ENCODE assay signal across 11 cellular contexts in genomic region chr15:52180851-52181450, GRCh38. TPM values are rescaled to one million over a fixed set of nuclear protein-coding genes. Genes with fewer than 3 reads are reported as not detected.
A peak's percentile ranks its signal among the peaks of the same experiment; 100 is the strongest.
DNase-seq lines count a peak whose midpoint lies in the region; ATAC-seq and TF ChIP-seq lines count a peak whose summit lies in the region.
"Had no signal": no experiment of that assay in that cellular context is flagged by ENCODE, and none has a peak within 500 bp of the region (broad histone marks: within the 10 kb centered on the region; RNA-seq: fewer than 3 reads in every experiment).

No MANE protein-coding gene starts in this region.

- H4K20me1 ChIP-seq in smooth muscle cell (ENCODE audit: low read depth) = no peaks in the 10 kb centered on the region

- peak overlapping the region; percentile 95 for H3K4me3 Mint-ChIP-seq in activated B cell treated with CpG ODN at 0.5 μM for 24 hours

- POLR2A ChIA-PET in activated B cell treated with CpG ODN at 0.5 μM for 24 hours (lab: Charles Lee) = interaction anchor here (1.0 to 6.1 kb wide), 14 partner anchors 10 to 210 kb away, joined by 3 to 198 read pairs (median 5); partner anchors contain the start of gene LEO1

- no peak for ATAC-seq in activated B cell treated with CpG ODN at 0.5 μM for 24 hours (ENCODE audit: low read depth)
- ATAC-seq in mucosa of descending colon = no peak
- no peak for ATAC-seq in GM19035 (IDR thresholded peaks at IDR 0.05; ENCODE audit: unreplicated experiment)

- intact Hi-C loops in activated B cell treated with CpG ODN at 0.5 μM for 24 hours (cut with micrococcal nuclease) (loop anchor here (2.0 to 5.0 kb wide), 3 partner anchors 162 to 498 kb away; partner anchors contain the start of genes ATOSA, LYSMD2 and MAPK6), mucosa of descending colon (cut with DNase I, micrococcal nuclease) (no loop called here)

- no peak overlapping the region for H3K9ac ChIP-seq in smooth muscle cell (ENCODE audit: low read depth)

- H2AFZ ChIP-seq in smooth muscle cell (ENCODE audit: low read depth) = no peak overlapping the region

- peaks cover 12% of the 10 kb centered on the region for H3K36me3 Mint-ChIP-seq in activated B cell treated with CpG ODN at 0.5 μM for 24 hours (ENCODE audit: low read depth)

- H3K4me1 ChIP-seq in smooth muscle cell (ENCODE audit: low read depth) (no peaks in the 10 kb centered on the region), mucosa of descending colon (ENCODE audit: low read depth) (no peaks in the 10 kb centered on the region)

- H3K4me1 Mint-ChIP-seq in activated B cell treated with CpG ODN at 0.5 μM for 24 hours = peaks cover 57% of the 10 kb centered on the region

- no peaks in the 10 kb centered on the region for H3K36me3 ChIP-seq in smooth muscle cell (ENCODE audit: low read depth)
- no peaks in the 10 kb centered on the region for H3K36me3 ChIP-seq in mucosa of descending colon (ENCODE audit: low read depth)

- H3K27ac ChIP-seq in smooth muscle cell (ENCODE audit: low read depth) = no peak overlapping the region

- H3F3A ChIP-seq in smooth muscle cell (ENCODE audit: low read depth) = no peaks in the 10 kb centered on the region

- H3K79me2 ChIP-seq in smooth muscle cell (ENCODE audit: low read depth) = no peaks in the 10 kb centered on the region

- H3K9me3 Mint-ChIP-seq in activated B cell treated with CpG ODN at 0.5 μM for 24 hours = no peaks in the 10 kb centered on the region

- WGBS in smooth muscle cell (ENCODE audit: low lambda C conversion rate) = 90% methylated on average over 10 of the region's 10 CpGs

- peak overlapping the region; percentile 98 for H3K27ac Mint-ChIP-seq in activated B cell treated with CpG ODN at 0.5 μM for 24 hours

- H3K4me2 ChIP-seq in smooth muscle cell = peak overlapping the region; percentile 88

- H3K9me3 ChIP-seq in smooth muscle cell (replicated peaks; ENCODE audit: low read depth) (no peaks in the 10 kb centered on the region), mucosa of descending colon (no peaks in the 10 kb centered on the region)

- no peaks in the 10 kb centered on the region for H3K27me3 ChIP-seq in smooth muscle cell (ENCODE audit: low read depth)

- H3K4me3 ChIP-seq in foreskin fibroblast (ENCODE audit: low read depth in 1 of 2, low read length in 2 of 2) (peak overlapping the region; percentile 73 to 81), smooth muscle cell (peak overlapping the region; percentile 62), mucosa of descending colon (no peak overlapping the region)

- TF ChIP-seq CTCF in activated B cell treated with CpG ODN at 0.5 μM for 24 hours (IDR thresholded peaks at IDR 0.05) (no peak), foreskin fibroblast (IDR thresholded peaks at IDR 0.05; ENCODE audit: low read depth, low read length) (no peak), smooth muscle cell (IDR thresholded peaks at IDR 0.05; ENCODE audit: borderline replicate concordance, insufficient read depth, poor library complexity, severe bottlenecking) (no peak), mucosa of descending colon (IDR thresholded peaks at IDR 0.05) (no peak)

- CTCF ChIA-PET in activated B cell treated with CpG ODN at 0.5 μM for 24 hours (lab: Charles Lee) = interaction anchor here (1.9 kb wide), 1 partner anchor 52 kb away, joined by 4 read pairs; no protein-coding TSS in a partner anchor

- peak; percentile 1 for DNase-seq in NCI-H1092 treated with DMSO at 0.1 percent for 48 hours (lab: John Stamatoyannopoulos, UW)
- no peak for DNase-seq in NCI-H1092 (lab: John Stamatoyannopoulos, UW)
- no peak for DNase-seq in activated B cell treated with CpG ODN at 0.5 μM for 24 hours
- DNase-seq in foreskin fibroblast = no peak
- no peak for DNase-seq in smooth muscle cell (lab: John Stamatoyannopoulos, UW; ENCODE audit: unreplicated experiment)
- DNase-seq in mucosa of descending colon = no peak
- no peak for DNase-seq in NCI-H2107 treated with DMSO at 0.1 percent for 48 hours (lab: John Stamatoyannopoulos, UW; ENCODE audit: unreplicated experiment)
- DNase-seq: activated CD8-positive, alpha-beta memory T cell treated with anti-CD3 and anti-CD28 coated beads for 24 hours; cortex of kidney; NCI-H1417 treated with DMSO at 0.1 percent for 48 hours had no signal

- no peaks in the 10 kb centered on the region for H3K27me3 Mint-ChIP-seq in activated B cell treated with CpG ODN at 0.5 μM for 24 hours

RNA-seq across cellular contexts. Expression of gene GNB5, which starts 10.2 kb away (rescaled TPM):
- 57.4 and 64.2 TPM in 2 replicates for total RNA-seq in activated B cell treated with CpG ODN at 0.5 μM for 24 hours
- 14.0 and 20.7 TPM in 2 replicates for total RNA-seq in smooth muscle cell
- polyA plus RNA-seq in smooth muscle cell = 22.7 and 25.1 TPM in 2 replicates
- 10 to 100 TPM in 1 of 3 donors, 1 to 10 TPM in 2; 5.5 to 23.0 (median 6.3) TPM for total RNA-seq in mucosa of descending colon
